ENCODE assay signal across 21 cellular contexts in genomic region chr15:87142096-87142495, GRCh38.
A peak's percentile ranks its signal among the peaks of the same experiment; 100 is the strongest.
DNase-seq lines count a peak whose midpoint lies in the region; ATAC-seq and TF ChIP-seq lines count a peak whose summit lies in the region.
"Had no signal": no experiment of that assay in that cellular context is flagged by ENCODE, and none has a peak within 500 bp of the region (broad histone marks: within the 10 kb centered on the region; RNA-seq: fewer than 3 reads in every experiment).

No MANE protein-coding gene starts in this region.

- no peaks in the 10 kb centered on the region for H3K79me2 ChIP-seq in mesendoderm (ENCODE audit: control insufficient read depth, insufficient read depth, low read length)

- H3K36me3 ChIP-seq in BJ (ENCODE audit: control insufficient read depth, insufficient read depth, low read length) (no peaks in the 10 kb centered on the region), mesendoderm (ENCODE audit: control insufficient read depth, insufficient read depth, low read length) (no peaks in the 10 kb centered on the region)

- no peaks in the 10 kb centered on the region for H3K79me1 ChIP-seq in mesendoderm (ENCODE audit: low read length)

- no peak overlapping the region for H3K4me2 ChIP-seq in mesendoderm (ENCODE audit: low read length)
- H3K4me2 ChIP-seq: KMS-11 had no signal

- POLR2A ChIA-PET in BJ (lab: Charles Lee), result no interaction called here

- peak; percentile 9 for DNase-seq in BJ (ENCODE audit: low read depth)
- DNase-seq in HS-27A (ENCODE audit: low read depth), result peak; percentile 36
- peak; percentile 8 for DNase-seq in amniotic epithelial cell (ENCODE audit: low read depth)
- peak; percentile 31 for DNase-seq in mesendoderm
- DNase-seq: 8988T; C1 segment of cervical spinal cord; CD4-positive, CD25-positive, alpha-beta regulatory T cell; CD8-positive, alpha-beta memory T cell; COR-L47; DMS 273 treated with DMSO at 0.1 percent for 48 hours; DMS53; DND-41; GDM1; GOT3; H7 had no signal

- H3K4me3 ChIP-seq in BJ (ENCODE audit: low read depth, low read length) (no peak overlapping the region), mesendoderm (ENCODE audit: low read length) (no peak overlapping the region)

- no peak overlapping the region for H4K5ac ChIP-seq in mesendoderm (ENCODE audit: low read length)

- no peak overlapping the region for H3K9ac ChIP-seq in mesendoderm (ENCODE audit: low read length)
- H3K9ac ChIP-seq: KMS-11 had no signal

- H3K4ac ChIP-seq in mesendoderm (ENCODE audit: low read depth, low read length), result no peak overlapping the region

- H2AK5ac ChIP-seq in mesendoderm (ENCODE audit: low read length), result no peak overlapping the region

- CTCF ChIA-PET in BJ (lab: Yijun Ruan, JAX), result no interaction called here

- ATAC-seq in GM18498 (IDR thresholded peaks at IDR 0.05; ENCODE audit: unreplicated experiment) (no peak), HG03571 (IDR thresholded peaks at IDR 0.05; ENCODE audit: unreplicated experiment) (no peak), HG02588 (IDR thresholded peaks at IDR 0.05; ENCODE audit: unreplicated experiment) (no peak), HG03457 (IDR thresholded peaks at IDR 0.05; ENCODE audit: unreplicated experiment) (no peak)
- ATAC-seq: HCT116 had no signal

- H3K27me3 ChIP-seq in BJ (ENCODE audit: control insufficient read depth, insufficient read depth, low read length), result no peaks in the 10 kb centered on the region
- no peaks in the 10 kb centered on the region for H3K27me3 ChIP-seq in mesendoderm (ENCODE audit: insufficient read depth, low read length, poor library complexity)

- no peak overlapping the region for H3K23ac ChIP-seq in mesendoderm (ENCODE audit: low read length)

- H3K56ac ChIP-seq in mesendoderm (ENCODE audit: low read length), result no peak overlapping the region

- no peak for TF ChIP-seq CTCF in BJ (IDR thresholded peaks at IDR 0.05; ENCODE audit: insufficient read depth, low read depth, low read length)

- H3K4me1 ChIP-seq in mesendoderm (ENCODE audit: control insufficient read depth, low read depth, low read length), result no peaks in the 10 kb centered on the region

- no peak overlapping the region for H2BK15ac ChIP-seq in mesendoderm (replicated peaks; ENCODE audit: low read depth)

- H3K18ac ChIP-seq in mesendoderm (ENCODE audit: low read length), result no peak overlapping the region

- no peak overlapping the region for H2BK5ac ChIP-seq in mesendoderm (ENCODE audit: low read length)

- no peak overlapping the region for H4K8ac ChIP-seq in mesendoderm (ENCODE audit: low read depth, low read length)

- H2BK120ac ChIP-seq in mesendoderm (ENCODE audit: low read depth, low read length), result no peak overlapping the region

- H3K27ac ChIP-seq in mesendoderm (ENCODE audit: low read depth, low read length), result no peak overlapping the region
- H3K27ac ChIP-seq: KMS-11 had no signal
